ENCODE assay signal across 26 cellular contexts in genomic region chr20:38831049-38831691, GRCh38. TPM values are rescaled to one million over a fixed set of nuclear protein-coding genes. Genes with fewer than 3 reads are reported as not detected.
DNase-seq lines count a peak whose midpoint lies in the region; ATAC-seq lines count a peak whose summit lies in the region.
"Had no signal": no experiment of that assay in that cellular context is flagged by ENCODE, and none has a peak within 500 bp of the region (broad histone marks: within the 10 kb centered on the region; RNA-seq: fewer than 3 reads in every experiment).

No MANE protein-coding gene starts in this region.

- no peak overlapping the region for H3K4me3 ChIP-seq in CD8-positive, alpha-beta memory T cell (ENCODE audit: low read length)
- H3K4me3 ChIP-seq: body of pancreas, skin epidermis, uterus had no signal

- H3K4me1 ChIP-seq in CD8-positive, alpha-beta memory T cell (ENCODE audit: insufficient read depth, low read length) = peaks cover 52% of the 10 kb centered on the region
- H3K4me1 ChIP-seq: BE2C, uterus had no signal

- no peaks in the 10 kb centered on the region for H3K9me3 Mint-ChIP-seq in T-helper 1 cell treated with Interleukin-12 subunit alpha and Interleukin-12 subunit beta and Interleukin-4 antibody, amounts not matched to agents 30 μg/mL and 1 μg/mL, for 36 hours
- no peaks in the 10 kb centered on the region for H3K9me3 Mint-ChIP-seq in CD8-positive, alpha-beta memory T cell
- peaks cover 5% of the 10 kb centered on the region for H3K9me3 Mint-ChIP-seq in activated naive CD8-positive, alpha-beta T cell treated with anti-CD3 and anti-CD28 coated beads, Interleukin-2, amount 50 U/mL, for 24 hours
- no peaks in the 10 kb centered on the region for H3K9me3 Mint-ChIP-seq in memory B cell
- H3K9me3 Mint-ChIP-seq: activated naive CD4-positive, alpha-beta T cell treated with anti-CD3 and anti-CD28 coated beads, Interleukin-2, amount 50 U/mL, for 24 hours; dendritic cell treated with granulocyte-macrophage colony-stimulating factor and Interleukin-4, amounts not matched to agents 40 ng/mL and 50 ng/mL, for 4 days; nephron progenitor cell had no signal

- peaks cover 71% of the 10 kb centered on the region for H3K4me1 Mint-ChIP-seq in T-helper 1 cell treated with Interleukin-12 subunit alpha and Interleukin-12 subunit beta and Interleukin-4 antibody, amounts not matched to agents 30 μg/mL and 1 μg/mL, for 36 hours (ENCODE audit: low read depth)
- peaks cover 65 to 94% (median 82%) of the 10 kb centered on the region in 3 donors for H3K4me1 Mint-ChIP-seq in CD8-positive, alpha-beta memory T cell
- peaks cover 87% of the 10 kb centered on the region for H3K4me1 Mint-ChIP-seq in activated naive CD8-positive, alpha-beta T cell treated with anti-CD3 and anti-CD28 coated beads, Interleukin-2, amount 50 U/mL, for 24 hours
- peaks cover 58% of the 10 kb centered on the region for H3K4me1 Mint-ChIP-seq in memory B cell

- CTCF ChIA-PET in CD8-positive, alpha-beta memory T cell (lab: Charles Lee) = interaction anchor here (1.5 kb wide), 1 partner anchor 25 kb away, joined by 3 read pairs; no protein-coding TSS in a partner anchor

- H3K27me3 ChIP-seq in CD8-positive, alpha-beta memory T cell (ENCODE audit: insufficient read depth, low read length, poor library complexity, severe bottlenecking) = no peaks in the 10 kb centered on the region
- H3K27me3 ChIP-seq: BE2C, body of pancreas, uterus had no signal

- no peak for ATAC-seq in activated naive CD8-positive, alpha-beta T cell treated with anti-CD3 and anti-CD28 coated beads, Interleukin-2, amount 50 U/mL, for 24 hours
- ATAC-seq in memory B cell (ENCODE audit: low read depth) = no peak
- ATAC-seq: body of pancreas had no signal

- H3K36me3 ChIP-seq in CD8-positive, alpha-beta memory T cell (ENCODE audit: insufficient read depth, low read length) = peaks cover 4% of the 10 kb centered on the region
- H3K36me3 ChIP-seq: uterus had no signal

- POLR2A ChIA-PET in CD8-positive, alpha-beta memory T cell (lab: Charles Lee) = interaction anchor here (0.6 kb wide), 1 partner anchor 43 kb away, joined by 3 read pairs; no protein-coding TSS in a partner anchor

- DNase-seq in T-helper 1 cell (no peak), memory B cell (ENCODE audit: low spot score in 2 of 2) (no peak), COLO668 (lab: John Stamatoyannopoulos, UW; ENCODE audit: unreplicated experiment) (no peak), HCEC 1CT (no peak)
- no peak for DNase-seq in CD8-positive, alpha-beta memory T cell
- DNase-seq in activated naive CD8-positive, alpha-beta T cell treated with anti-CD3 and anti-CD28 coated beads, Interleukin-2, amount 50 U/mL, for 24 hours = no peak
- no peak for DNase-seq in activated naive CD4-positive, alpha-beta T cell treated with Interleukin-2 at 50 U/mL for 16 hours
- DNase-seq: 8988T; BE2C; body of pancreas; foreskin melanocyte; mesenchymal stem cell; NCI-H1417 treated with DMSO at 0.1 percent for 48 hours; NCI-H774; nephron progenitor cell; OCI-M1; Right ventricle myocardium superior; stimulated activated CD4-positive, alpha-beta T cell treated with anti-CD3 and anti-CD28 coated beads, Interleukin-2, amount 100 ng/mL, for 48 hours; uterus had no signal

- H3K9me3 ChIP-seq in CD8-positive, alpha-beta memory T cell (ENCODE audit: low read length) = no peaks in the 10 kb centered on the region
- H3K9me3 ChIP-seq: BE2C, body of pancreas, uterus had no signal

- no peak overlapping the region for H3K4me3 Mint-ChIP-seq in T-helper 1 cell treated with Interleukin-12 subunit alpha and Interleukin-12 subunit beta and Interleukin-4 antibody, amounts not matched to agents 30 μg/mL and 1 μg/mL, for 36 hours
- H3K4me3 Mint-ChIP-seq in CD8-positive, alpha-beta memory T cell = peak overlapping the region in 2 of 7 donors; percentile 7 to 14
- H3K4me3 Mint-ChIP-seq in activated naive CD8-positive, alpha-beta T cell treated with anti-CD3 and anti-CD28 coated beads, Interleukin-2, amount 50 U/mL, for 24 hours = no peak overlapping the region
- H3K4me3 Mint-ChIP-seq in memory B cell = no peak overlapping the region
- H3K4me3 Mint-ChIP-seq: activated naive CD4-positive, alpha-beta T cell treated with anti-CD3 and anti-CD28 coated beads, Interleukin-2, amount 50 U/mL, for 24 hours; dendritic cell treated with granulocyte-macrophage colony-stimulating factor and Interleukin-4, amounts not matched to agents 40 ng/mL and 50 ng/mL, for 4 days; nephron progenitor cell had no signal

- peak overlapping the region; percentile 24 for H3K27ac Mint-ChIP-seq in T-helper 1 cell treated with Interleukin-12 subunit alpha and Interleukin-12 subunit beta and Interleukin-4 antibody, amounts not matched to agents 30 μg/mL and 1 μg/mL, for 36 hours
- H3K27ac Mint-ChIP-seq in CD8-positive, alpha-beta memory T cell = peak overlapping the region; percentile 50 to 84 (median 75)
- peak overlapping the region; percentile 88 for H3K27ac Mint-ChIP-seq in activated naive CD8-positive, alpha-beta T cell treated with anti-CD3 and anti-CD28 coated beads, Interleukin-2, amount 50 U/mL, for 24 hours
- peak overlapping the region; percentile 86 for H3K27ac Mint-ChIP-seq in memory B cell
- H3K27ac Mint-ChIP-seq: dendritic cell treated with granulocyte-macrophage colony-stimulating factor and Interleukin-4, amounts not matched to agents 40 ng/mL and 50 ng/mL, for 4 days; nephron progenitor cell; progenitor cell of endocrine pancreas had no signal

- peaks cover 54% of the 10 kb centered on the region for H3K36me3 Mint-ChIP-seq in T-helper 1 cell treated with Interleukin-12 subunit alpha and Interleukin-12 subunit beta and Interleukin-4 antibody, amounts not matched to agents 30 μg/mL and 1 μg/mL, for 36 hours (ENCODE audit: low read depth)
- H3K36me3 Mint-ChIP-seq in CD8-positive, alpha-beta memory T cell = peaks cover 0 to 78% (median 12%) of the 10 kb centered on the region in 3 donors
- H3K36me3 Mint-ChIP-seq in activated naive CD8-positive, alpha-beta T cell treated with anti-CD3 and anti-CD28 coated beads, Interleukin-2, amount 50 U/mL, for 24 hours (ENCODE audit: low read depth) = peaks cover 72% of the 10 kb centered on the region
- H3K36me3 Mint-ChIP-seq in memory B cell = peaks cover 34% of the 10 kb centered on the region

- H3K27ac ChIP-seq in CD8-positive, alpha-beta memory T cell (ENCODE audit: low read depth, low read length) = no peak overlapping the region
- H3K27ac ChIP-seq: body of pancreas, skin epidermis, uterus had no signal

- no peaks in the 10 kb centered on the region for H3K27me3 Mint-ChIP-seq in T-helper 1 cell treated with Interleukin-12 subunit alpha and Interleukin-12 subunit beta and Interleukin-4 antibody, amounts not matched to agents 30 μg/mL and 1 μg/mL, for 36 hours (ENCODE audit: low read depth)
- no peaks in the 10 kb centered on the region for H3K27me3 Mint-ChIP-seq in CD8-positive, alpha-beta memory T cell
- no peaks in the 10 kb centered on the region for H3K27me3 Mint-ChIP-seq in activated naive CD8-positive, alpha-beta T cell treated with anti-CD3 and anti-CD28 coated beads, Interleukin-2, amount 50 U/mL, for 24 hours
- H3K27me3 Mint-ChIP-seq in memory B cell = no peaks in the 10 kb centered on the region
- H3K27me3 Mint-ChIP-seq: activated naive CD4-positive, alpha-beta T cell treated with anti-CD3 and anti-CD28 coated beads, Interleukin-2, amount 50 U/mL, for 24 hours; dendritic cell treated with granulocyte-macrophage colony-stimulating factor and Interleukin-4, amounts not matched to agents 40 ng/mL and 50 ng/mL, for 4 days had no signal

RNA-seq across cellular contexts. Expression of gene PPP1R16B, which starts 25.7 kb away (rescaled TPM):
- 100 to 1,000 TPM; 167 to 171 TPM for total RNA-seq in CD8-positive, alpha-beta memory T cell
- 40.2 TPM for polyA plus RNA-seq in CD8-positive, alpha-beta memory T cell
- total RNA-seq: epithelial cell of proximal tubule, H4, progenitor cell of endocrine pancreas had no signal

Comparison
In these comparisons a context has a peak if more than half of its experiments do, and no peak if none do; other contexts are left out.
1. H3K27ac Mint-ChIP-seq: peak in every context shown above with its lines; median percentile 88 in activated naive CD8-positive, alpha-beta T cell treated with anti-CD3 and anti-CD28 coated beads, Interleukin-2, amount 50 U/mL, for 24 hours; 86 in memory B cell; 75 in CD8-positive, alpha-beta memory T cell; 24 in T-helper 1 cell treated with Interleukin-12 subunit alpha and Interleukin-12 subunit beta and Interleukin-4 antibody, amounts not matched to agents 30 μg/mL and 1 μg/mL, for 36 hours.